18 cellular contexts compared by ENCODE assay signal in the genomic region with DNA sequence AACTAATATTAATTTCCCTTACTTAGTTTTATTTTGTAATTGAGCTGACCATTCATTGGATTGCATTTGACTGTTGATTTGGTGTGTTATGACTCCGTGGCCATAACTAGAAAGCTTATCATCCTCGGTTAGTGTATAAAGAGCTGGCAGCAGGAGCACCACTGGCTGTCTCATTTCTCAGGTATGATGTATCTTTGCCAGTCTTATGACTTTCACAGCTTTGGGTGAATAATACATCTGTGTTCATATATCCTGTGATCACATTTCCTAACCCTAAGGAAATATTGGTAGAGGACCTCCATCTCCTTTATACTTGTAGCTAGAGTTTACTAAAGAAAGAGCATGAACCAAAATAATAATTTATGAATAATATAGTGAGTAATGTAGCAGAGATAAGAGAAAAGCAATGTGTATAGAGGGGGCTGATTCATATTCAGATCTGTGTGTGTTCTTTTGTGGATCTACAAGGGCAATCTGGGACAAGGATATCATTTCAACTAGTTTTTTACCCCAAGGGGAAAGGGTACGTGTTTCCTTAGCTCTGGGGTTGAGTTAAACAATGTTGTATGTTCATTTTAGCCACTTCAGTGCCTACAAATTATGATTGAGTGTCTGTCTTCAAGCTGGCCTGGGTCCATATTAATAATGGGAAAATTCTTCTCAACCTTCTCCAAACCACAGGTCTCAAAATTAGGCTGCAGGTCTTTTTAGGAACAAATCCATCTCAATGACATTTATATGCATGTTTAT.
A peak's percentile ranks its signal among the peaks of the same experiment; 100 is the strongest.
DNase-seq lines count a peak whose midpoint lies in the region; ATAC-seq, FAIRE-seq and TF ChIP-seq lines count a peak whose summit lies in the region.
"Had no signal": no experiment of that assay in that cellular context is flagged by ENCODE, and none has a peak within 500 bp of the region (broad histone marks: within the 10 kb centered on the region; RNA-seq: fewer than 3 reads in every experiment).

No MANE protein-coding gene starts in this region.

- H3K4me3 ChIP-seq in epithelial cell of esophagus (ENCODE audit: low read length): no peak overlapping the region
- H3K4me3 ChIP-seq: colonic mucosa, prostate gland, stomach had no signal

- peak; percentile 85 for ATAC-seq in omental fat pad (ENCODE audit: low FRiP score)
- ATAC-seq in GM21447 (IDR thresholded peaks at IDR 0.05; ENCODE audit: unreplicated experiment): no peak
- ATAC-seq: activated CD4-positive, CD25-positive, alpha-beta regulatory T cell treated with anti-CD3 and anti-CD28 coated beads, Interleukin-2, amount 50 U/mL, for 24 hours; left ventricle myocardium superior; naive thymus-derived CD4-positive, alpha-beta T cell had no signal

- peak; percentile 52 for FAIRE-seq in RCC 7860 (lab: Jason Lieb, UNC)

- DNase-seq in EL (peak; percentile 80), RCC 7860 (ENCODE audit: low spot score) (peak; percentile 66), epithelial cell of esophagus (ENCODE audit: low read depth) (peak; percentile 92), omental fat pad (ENCODE audit: low spot score) (no peak), T1000 (lab: John Stamatoyannopoulos, UW) (no peak), ureter (ENCODE audit: low spot score) (no peak), NCI-H2107 (lab: John Stamatoyannopoulos, UW) (no peak)
- DNase-seq: CD4-positive, CD25-positive, alpha-beta regulatory T cell; colonic mucosa; erythroblast; left ventricle myocardium superior; naive thymus-derived CD4-positive, alpha-beta T cell; NCI-H1930; NCI-H69; stomach had no signal

- TF ChIP-seq CTCF in epithelial cell of esophagus (IDR thresholded peaks at IDR 0.05; ENCODE audit: insufficient read depth, low read depth, low read length, missing control alignments) (no peak), omental fat pad (IDR thresholded peaks at IDR 0.05) (no peak)

Comparison
In these comparisons a context has a peak if more than half of its experiments do, and no peak if none do; other contexts are left out.
1. DNase-seq: peak in EL (single experiment), RCC 7860 (single experiment) and epithelial cell of esophagus (single experiment); none in omental fat pad (single experiment), T1000 (single experiment), ureter (single experiment) and NCI-H2107 (single experiment).